ENCODE assay signal across 8 cellular contexts in genomic region chr10:72248477-72249151, GRCh38. TPM values are rescaled to one million over a fixed set of nuclear protein-coding genes. Genes with fewer than 3 reads are reported as not detected.
A peak's percentile ranks its signal among the peaks of the same experiment; 100 is the strongest.
DNase-seq lines count a peak whose midpoint lies in the region; ATAC-seq and TF ChIP-seq lines count a peak whose summit lies in the region.

No MANE protein-coding gene starts in this region.

- ATAC-seq in GM19395 (IDR thresholded peaks at IDR 0.05; ENCODE audit: unreplicated experiment) (peak; percentile 91), HG03469 (IDR thresholded peaks at IDR 0.05; ENCODE audit: unreplicated experiment) (peak; percentile 46)

- H3K27ac ChIP-seq in C4-2B (peak overlapping the region; percentile 80), breast epithelium (peak overlapping the region; percentile 89 to 93), layer of hippocampus (ENCODE audit: low read depth, low read length) (peak overlapping the region; percentile 96)

- H3K9me3 ChIP-seq in breast epithelium = no peaks in the 10 kb centered on the region

- no peak for TF ChIP-seq POLR2A in breast epithelium (IDR thresholded peaks at IDR 0.05)

- no peaks in the 10 kb centered on the region for H3K27me3 ChIP-seq in breast epithelium
- no peaks in the 10 kb centered on the region for H3K27me3 ChIP-seq in layer of hippocampus (ENCODE audit: control insufficient read depth, insufficient read depth, low read length)

- H3K4me3 ChIP-seq in breast epithelium = peak overlapping the region in 2 of 3 donors; percentile 25 to 50

- TF ChIP-seq CTCF in C4-2B (conservative IDR thresholded peaks at IDR 0.05) (no peak), breast epithelium (IDR thresholded peaks at IDR 0.05) (peak in 1 of 3 donors; percentile 15)

- intact Hi-C loops in breast epithelium (cut with DNase I; ENCODE audit: low total_unique reads) = loop anchor here (5.0 kb wide), 1 partner anchor 444 kb away; the partner anchor contains the start of gene MCU

- no peaks in the 10 kb centered on the region for H3K36me3 ChIP-seq in breast epithelium

- peaks cover 14 to 67% of the 10 kb centered on the region in 2 donors for H3K4me1 ChIP-seq in breast epithelium

- DNase-seq in T-helper 9 cell (peak; percentile 51), breast epithelium (ENCODE audit: low spot score in 2 of 2) (peak; percentile 72 to 91), NCI-H2171 treated with DMSO at 0.1 percent for 48 hours (lab: John Stamatoyannopoulos, UW) (no peak)
- DNase-seq in stimulated activated CD4-positive, alpha-beta T cell treated with anti-CD3 and anti-CD28 coated beads, Interleukin-1b, Interleukin-23, amount 100 ng/mL, for 48 hours = peak; percentile 76

RNA-seq across cellular contexts. Expression of gene DDIT4, which starts 25.1 kb away (rescaled TPM):
- total RNA-seq in breast epithelium = 100 to 1,000 TPM; 183 to 555 (median 341) TPM

RNA-seq across cellular contexts. Expression of gene ASCC1, which starts 32.5 kb away (rescaled TPM):
- 10 to 100 TPM; 28.5 to 42.9 (median 29.6) TPM for total RNA-seq in breast epithelium

RNA-seq across cellular contexts. Expression of gene ANAPC16, which starts 32.8 kb away (rescaled TPM):
- 100 to 1,000 TPM; 104 to 155 (median 112) TPM for total RNA-seq in breast epithelium
